Comparison of ENCODE assay signal across 16 cellular contexts in the genomic region with DNA sequence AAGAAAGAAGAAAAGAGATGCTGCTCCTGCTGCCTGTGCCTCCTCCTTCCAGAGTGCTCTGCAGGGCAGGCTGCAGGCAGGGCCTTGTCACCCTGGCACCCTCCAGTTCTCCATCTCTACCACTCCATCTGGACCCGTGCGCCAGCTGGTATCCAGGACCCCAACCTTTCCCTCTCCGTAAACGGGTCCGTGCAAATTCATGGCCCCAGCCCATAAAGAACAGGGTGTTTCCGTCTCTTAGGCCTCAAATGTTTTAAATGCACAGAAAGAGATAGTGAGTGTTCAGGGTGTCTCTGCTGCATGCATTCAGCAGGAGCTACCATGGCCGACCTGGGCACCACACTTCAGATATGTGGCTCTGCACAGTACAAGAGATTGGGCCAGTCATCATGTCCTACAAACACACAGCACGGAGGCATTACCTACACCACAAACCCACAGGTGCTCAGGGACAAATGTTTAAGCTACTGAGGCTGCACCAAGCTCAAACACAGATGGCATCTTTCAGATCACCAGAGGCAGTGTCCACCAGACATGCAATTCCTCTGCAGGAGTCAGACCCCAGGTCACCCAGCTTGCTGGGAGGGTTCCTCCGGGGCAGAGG.
DNase-seq lines count a peak whose midpoint lies in the region; ATAC-seq and TF ChIP-seq lines count a peak whose summit lies in the region.
"Had no signal": no experiment of that assay in that cellular context is flagged by ENCODE, and none has a peak within 500 bp of the region (broad histone marks: within the 10 kb centered on the region; RNA-seq: fewer than 3 reads in every experiment).

No MANE protein-coding gene starts in this region.

- H3K27me3 ChIP-seq in endodermal cell (ENCODE audit: control insufficient read depth, insufficient read depth, low read length, poor library complexity, severe bottlenecking), result no peaks in the 10 kb centered on the region
- peaks cover 0 to 19% (median 0%) of the 10 kb centered on the region in 7 donors for H3K27me3 ChIP-seq in spleen (replicated peaks in 1 of 7)
- H3K27me3 ChIP-seq in aorta (ENCODE audit: control insufficient read depth in 1 of 2, insufficient read depth in 2 of 2, low read length in 1 of 2), result no peaks in the 10 kb centered on the region

- no peak for ATAC-seq in natural killer cell
- ATAC-seq in natural killer cell treated with Interleukin-12 subunit alpha and Interleukin-12 subunit beta and Interleukin-15 and Interleukin-18, amount 100 ng/mL, for 72 hours, result no peak
- ATAC-seq in aorta (ENCODE audit: low FRiP score), result no peak
- no peak for ATAC-seq in HG03159 (IDR thresholded peaks at IDR 0.05; ENCODE audit: unreplicated experiment)
- ATAC-seq in HG03565 (IDR thresholded peaks at IDR 0.05; ENCODE audit: unreplicated experiment), result no peak

- H3K9me3 ChIP-seq in endodermal cell (ENCODE audit: control insufficient read depth, low read length), result no peaks in the 10 kb centered on the region
- H3K9me3 ChIP-seq in spleen, result peaks cover 0 to 28% (median 13%) of the 10 kb centered on the region in 8 donors
- peaks cover 2% of the 10 kb centered on the region for H3K9me3 ChIP-seq in aorta (ENCODE audit: control insufficient read depth, low read length)

- DNase-seq in natural killer cell, result peak; percentile 6
- no peak for DNase-seq in natural killer cell treated with Interleukin-12 subunit alpha and Interleukin-12 subunit beta and Interleukin-15 and Interleukin-18, amount 100 ng/mL, for 72 hours (ENCODE audit: low spot score)
- peak; percentile 22 for DNase-seq in endodermal cell
- peak; percentile 39 for DNase-seq in spleen
- peak; percentile 27 to 44 for DNase-seq in aorta
- DNase-seq: DMS 273 treated with DMSO at 0.1 percent for 48 hours, GOT3, KBM-7, NCI-H1048, NCI-H2107, NCI-H226, NCI-H526 treated with DMSO at 0.1 percent for 48 hours, OCI-M1 had no signal

- H3K27ac ChIP-seq in endodermal cell (ENCODE audit: low read depth, low read length), result no peak overlapping the region
- H3K27ac ChIP-seq in spleen, result no peak overlapping the region
- H3K27ac ChIP-seq in aorta (ENCODE audit: low read depth in 1 of 2, low read length in 2 of 2), result no peak overlapping the region
- H3K27ac ChIP-seq: RWPE1 had no signal

- H3K36me3 ChIP-seq in endodermal cell (ENCODE audit: control insufficient read depth, insufficient read depth, low read length) (no peaks in the 10 kb centered on the region), spleen (no peaks in the 10 kb centered on the region), aorta (ENCODE audit: control insufficient read depth in 1 of 2, insufficient read depth in 2 of 2, low read length in 1 of 2) (no peaks in the 10 kb centered on the region)

- WGBS in endodermal cell (ENCODE audit: insufficient coverage in 1 of 2, insufficient read length in 1 of 2), 2 experiments, result 95 to 98% methylated on average over 9 of the region's 9 CpGs
- 85 to 99% (median 96%) methylated on average over 9 of the region's 9 CpGs for WGBS in spleen, 5 donors
- 96% methylated on average over 9 of the region's 9 CpGs for WGBS in aorta, 2 donors

- H3K9me3 Mint-ChIP-seq in natural killer cell (peaks cover 0 to 3% of the 10 kb centered on the region in 2 donors), endodermal cell (peaks cover 31% of the 10 kb centered on the region)
- peaks cover 3% of the 10 kb centered on the region for H3K9me3 Mint-ChIP-seq in natural killer cell treated with Interleukin-12 subunit alpha and Interleukin-12 subunit beta and Interleukin-15 and Interleukin-18, amount 100 ng/mL, for 72 hours

- no peak overlapping the region for H3K9ac ChIP-seq in endodermal cell (ENCODE audit: extremely low read depth, low read length, poor library complexity, severe bottlenecking)

- H3K4me1 ChIP-seq in endodermal cell (ENCODE audit: control insufficient read depth, insufficient read depth, low read length), result peaks cover 15% of the 10 kb centered on the region
- peaks cover 0 to 6% (median 0%) of the 10 kb centered on the region in 6 donors for H3K4me1 ChIP-seq in spleen
- H3K4me1 ChIP-seq in aorta (ENCODE audit: control insufficient read depth in 1 of 2, insufficient read depth in 2 of 2, low read length in 2 of 2), result no peaks in the 10 kb centered on the region

- TF ChIP-seq POLR2A in spleen (IDR thresholded peaks at IDR 0.05), result no peak

- H3K36me3 Mint-ChIP-seq in natural killer cell (no peaks in the 10 kb centered on the region), endodermal cell (ENCODE audit: low read depth) (peaks cover 3% of the 10 kb centered on the region)
- H3K36me3 Mint-ChIP-seq in natural killer cell treated with Interleukin-12 subunit alpha and Interleukin-12 subunit beta and Interleukin-15 and Interleukin-18, amount 100 ng/mL, for 72 hours, result no peaks in the 10 kb centered on the region

- H3K4me1 Mint-ChIP-seq in natural killer cell (peaks cover 0 to 14% of the 10 kb centered on the region in 2 donors), endodermal cell (peaks cover 27% of the 10 kb centered on the region)
- H3K4me1 Mint-ChIP-seq in natural killer cell treated with Interleukin-12 subunit alpha and Interleukin-12 subunit beta and Interleukin-15 and Interleukin-18, amount 100 ng/mL, for 72 hours (ENCODE audit: low read depth in 2 of 2), result peaks cover 4% of the 10 kb centered on the region in 2 donors

- H3K4me3 Mint-ChIP-seq in natural killer cell (no peak overlapping the region), endodermal cell (no peak overlapping the region)
- no peak overlapping the region for H3K4me3 Mint-ChIP-seq in natural killer cell treated with Interleukin-12 subunit alpha and Interleukin-12 subunit beta and Interleukin-15 and Interleukin-18, amount 100 ng/mL, for 72 hours

- no peak overlapping the region for H3K4me3 ChIP-seq in endodermal cell (ENCODE audit: low read length)
- H3K4me3 ChIP-seq in spleen, result no peak overlapping the region
- H3K4me3 ChIP-seq in aorta (ENCODE audit: low read length in 2 of 2), result no peak overlapping the region

- no peak for TF ChIP-seq CTCF in natural killer cell (IDR thresholded peaks at IDR 0.05)
- TF ChIP-seq CTCF in endodermal cell (conservative IDR thresholded peaks at IDR 0.05), result no peak
- no peak for TF ChIP-seq CTCF in spleen (IDR thresholded peaks at IDR 0.05 in 8 of 11, conservative IDR thresholded peaks at IDR 0.05 in 3 of 11)

- no peak overlapping the region for H3K27ac Mint-ChIP-seq in natural killer cell
- H3K27ac Mint-ChIP-seq in natural killer cell treated with Interleukin-12 subunit alpha and Interleukin-12 subunit beta and Interleukin-15 and Interleukin-18, amount 100 ng/mL, for 72 hours, result no peak overlapping the region
- no peak overlapping the region for H3K27ac Mint-ChIP-seq in endodermal cell

- peaks cover 0 to 11% of the 10 kb centered on the region in 2 donors for H3K27me3 Mint-ChIP-seq in natural killer cell (ENCODE audit: low read depth in 2 of 2)
- peaks cover 8 to 11% of the 10 kb centered on the region in 2 donors for H3K27me3 Mint-ChIP-seq in natural killer cell treated with Interleukin-12 subunit alpha and Interleukin-12 subunit beta and Interleukin-15 and Interleukin-18, amount 100 ng/mL, for 72 hours
- H3K27me3 Mint-ChIP-seq in endodermal cell (ENCODE audit: insufficient read depth), result peaks cover 5% of the 10 kb centered on the region

- intact Hi-C loops in natural killer cell (cut with micrococcal nuclease) (no loop called here), spleen (cut with DNase I; ENCODE audit: low total_unique reads) (no loop called here), aorta (cut with DNase I) (no loop called here)
